ENCODE assay signal across 10 cellular contexts in the genomic region with DNA sequence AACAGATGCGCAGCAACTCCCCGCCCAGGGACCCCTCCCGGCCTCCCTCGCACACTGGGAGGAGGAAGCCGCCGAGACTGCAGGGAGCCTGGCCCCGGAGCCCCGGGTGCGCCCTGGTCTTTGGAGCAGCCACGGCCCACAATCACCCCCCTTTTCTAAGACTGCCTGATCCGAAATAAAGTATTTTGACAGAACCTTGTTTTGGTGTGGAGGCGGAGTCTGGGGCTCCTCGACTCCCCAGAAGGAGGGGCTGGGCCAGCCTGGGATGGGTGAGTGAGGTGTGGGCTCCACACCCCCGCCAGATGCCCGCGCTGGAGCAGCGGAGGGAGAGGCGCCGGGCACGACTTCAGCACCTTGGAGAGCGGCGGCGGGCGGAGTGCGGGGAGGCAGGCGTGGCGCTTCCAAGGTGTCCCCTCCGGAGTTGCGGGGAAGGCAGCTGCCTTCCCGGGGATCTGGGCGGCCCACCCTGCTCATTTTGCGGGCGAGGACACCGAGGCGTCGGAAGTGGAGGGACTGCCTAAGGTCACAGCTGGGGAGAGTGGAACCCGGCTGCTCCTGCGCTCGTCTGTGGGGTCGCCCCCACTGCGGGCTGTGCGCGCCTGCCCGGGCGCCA. TPM values are rescaled to one million over a fixed set of nuclear protein-coding genes. Genes with fewer than 3 reads are reported as not detected.
DNase-seq lines count a peak whose midpoint lies in the region; FAIRE-seq and TF ChIP-seq lines count a peak whose summit lies in the region.
"Had no signal": no experiment of that assay in that cellular context is flagged by ENCODE, and none has a peak within 500 bp of the region (broad histone marks: within the 10 kb centered on the region; RNA-seq: fewer than 3 reads in every experiment).

No MANE protein-coding gene starts in this region.

- no peak for TF ChIP-seq RAD21 in liver (IDR thresholded peaks at IDR 0.05)

- H3K27ac ChIP-seq in liver (ENCODE audit: low read depth in 1 of 2, low read length in 2 of 2), result no peak overlapping the region
- H3K27ac ChIP-seq: SK-N-MC had no signal

- no peak for FAIRE-seq in D721Med (lab: Jason Lieb, UNC)

- DNase-seq in NCI-H1417 (lab: John Stamatoyannopoulos, UW) (peak in 2 of 3 experiments; percentile 76 to 77), NCI-H1417 treated with DMSO at 0.1 percent for 48 hours (lab: John Stamatoyannopoulos, UW) (no peak), T1000 (lab: John Stamatoyannopoulos, UW) (peak; percentile 24), astrocyte of the hippocampus (ENCODE audit: low read depth, low spot score) (peak; percentile 82), D721Med (ENCODE audit: insufficient read length, low spot score) (no peak), NCI-H2107 (lab: John Stamatoyannopoulos, UW) (no peak)
- DNase-seq in stimulated activated CD8-positive, alpha-beta memory T cell treated with anti-CD3 and anti-CD28 coated beads, Interleukin-15, amount 100 ng/mL, for 48 hours (ENCODE audit: low read depth in 2 of 2), result peak; percentile 34 to 37

- TF ChIP-seq CTCF in liver (IDR thresholded peaks at IDR 0.05; ENCODE audit: low read depth, low read length, missing input control) (no peak), D721Med (IDR thresholded peaks at IDR 0.05; ENCODE audit: insufficient read depth, missing control alignments) (no peak)

- no peaks in the 10 kb centered on the region for H3K27me3 ChIP-seq in liver (ENCODE audit: control insufficient read depth in 4 of 4, insufficient read depth in 4 of 4, low read length in 3 of 4)

- no peak overlapping the region for H3K4me3 ChIP-seq in liver (ENCODE audit: low read depth in 1 of 3, low read length in 3 of 3)
- H3K4me3 ChIP-seq: SK-N-MC had no signal

- 10% methylated on average over 45 of the region's 45 CpGs for WGBS in liver

- no peaks in the 10 kb centered on the region for H3K4me1 ChIP-seq in liver (ENCODE audit: control insufficient read depth in 4 of 4, insufficient read depth in 4 of 4, low read length in 3 of 4)

- peaks cover 19 to 30% (median 23%) of the 10 kb centered on the region in 4 donors for H3K36me3 ChIP-seq in liver (ENCODE audit: control insufficient read depth in 4 of 4, insufficient read depth in 3 of 4, low read depth in 1 of 4, low read length in 3 of 4)

- H3K9ac ChIP-seq in liver (ENCODE audit: low read depth in 1 of 2, low read length in 2 of 2), result no peak overlapping the region

- H3K9me3 ChIP-seq in liver (ENCODE audit: control insufficient read depth in 4 of 4, low read length in 3 of 4), result no peaks in the 10 kb centered on the region

TF ChIP-seq in liver, 16 proteins besides CTCF, POLR2A, EP300 and RAD21:
- peak; percentile 100 for TF ChIP-seq REST (IDR thresholded peaks at IDR 0.05)
- no peak for TF ChIP-seq FOXA1 (IDR thresholded peaks at IDR 0.05)
- TF ChIP-seq GABPA (IDR thresholded peaks at IDR 0.05 in 1 of 2, conservative IDR thresholded peaks at IDR 0.05 in 1 of 2), result no peak
- TF ChIP-seq ZBTB33 (IDR thresholded peaks at IDR 0.05), result no peak
- no peak for TF ChIP-seq HNF4A (conservative IDR thresholded peaks at IDR 0.05)
- TF ChIP-seq NR2F2 (IDR thresholded peaks at IDR 0.05), result no peak
- TF ChIP-seq HNF4G (IDR thresholded peaks at IDR 0.05), result no peak
- TF ChIP-seq SP1 (IDR thresholded peaks at IDR 0.05), result no peak
- peak in 1 of 2 donors; percentile 10 for TF ChIP-seq RXRA (IDR thresholded peaks at IDR 0.05)
- TF ChIP-seq, protein P1, sequence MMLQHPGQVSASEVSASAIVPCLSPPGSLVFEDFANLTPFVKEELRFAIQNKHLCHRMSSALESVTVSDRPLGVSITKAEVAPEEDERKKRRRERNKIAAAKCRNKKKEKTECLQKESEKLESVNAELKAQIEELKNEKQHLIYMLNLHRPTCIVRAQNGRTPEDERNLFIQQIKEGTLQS (IDR thresholded peaks at IDR 0.05), result no peak
- TF ChIP-seq, protein P2, sequence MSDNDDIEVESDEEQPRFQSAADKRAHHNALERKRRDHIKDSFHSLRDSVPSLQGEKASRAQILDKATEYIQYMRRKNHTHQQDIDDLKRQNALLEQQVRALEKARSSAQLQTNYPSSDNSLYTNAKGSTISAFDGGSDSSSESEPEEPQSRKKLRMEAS (IDR thresholded peaks at IDR 0.05), result no peak
- TF ChIP-seq YY1 (IDR thresholded peaks at IDR 0.05), result peak; percentile 23

RNA-seq across cellular contexts. Expression of gene SIRT6, which starts 9.4 kb away (rescaled TPM):
- 10 to 100 TPM in 1 of 2 donors, 1 to 10 TPM in 1; 7.7 to 12.7 TPM for total RNA-seq in liver
- 10 to 100 TPM in 1 of 2 donors, 1 to 10 TPM in 1; 8.4 to 11.3 TPM for polyA plus RNA-seq in liver

RNA-seq across cellular contexts. Expression of gene ANKRD24, which starts 9.5 kb away (rescaled TPM):
- total RNA-seq in liver, result 1 to 10 TPM in 1 of 2 donors, under 1 TPM in 1; 0.28 to 2.5 TPM
- polyA plus RNA-seq in liver, result 1 to 10 TPM in 1 of 2 donors, under 1 TPM in 1; 0.31 to 2.5 TPM

RNA-seq across cellular contexts. Expression of gene CREB3L3, which starts 19.5 kb away (rescaled TPM):
- total RNA-seq in liver, result 100 to 1,000 TPM in 1 of 2 donors, 10 to 100 TPM in 1; 22.8 to 194 TPM
- 100 to 1,000 TPM in 1 of 2 donors, 10 to 100 TPM in 1; 94.9 to 331 TPM for polyA plus RNA-seq in liver
- polyA plus RNA-seq: AG04450 had no signal

RNA-seq across cellular contexts. Expression of gene MAP2K2, which starts 49.0 kb away (rescaled TPM):
- total RNA-seq in liver, result 10 to 100 TPM; 43.8 to 64.4 TPM
- 10 to 100 TPM; 40.3 to 72.7 TPM for polyA plus RNA-seq in liver

RNA-seq across cellular contexts. Expression of gene EBI3, which starts 56.4 kb away (rescaled TPM):
- 1 to 10 TPM; 1.8 to 2.5 TPM for total RNA-seq in liver
- 1 to 10 TPM; 2.5 to 7.8 TPM for polyA plus RNA-seq in liver

Comparison
In these comparisons a context has a peak if more than half of its experiments do, and no peak if none do; other contexts are left out.
1. DNase-seq: peak in NCI-H1417 (2 of 3), T1000 (single experiment), astrocyte of the hippocampus (single experiment) and stimulated activated CD8-positive, alpha-beta memory T cell treated with anti-CD3 and anti-CD28 coated beads, Interleukin-15, amount 100 ng/mL, for 48 hours (2 of 2); none in NCI-H1417 treated with DMSO at 0.1 percent for 48 hours (single experiment), D721Med (single experiment) and NCI-H2107 (single experiment).